Comparison of ENCODE assay signal across 18 cellular contexts in genomic region chr22:38423512-38424503, GRCh38. TPM values are rescaled to one million over a fixed set of nuclear protein-coding genes. Genes with fewer than 3 reads are reported as not detected.
DNase-seq lines count a peak whose midpoint lies in the region; ATAC-seq and TF ChIP-seq lines count a peak whose summit lies in the region.
"Had no signal": no experiment of that assay in that cellular context is flagged by ENCODE, and none has a peak within 500 bp of the region (broad histone marks: within the 10 kb centered on the region; RNA-seq: fewer than 3 reads in every experiment).

No MANE protein-coding gene starts in this region.

- no peak for ATAC-seq in WTC11
- no peak for ATAC-seq in HG03571 (IDR thresholded peaks at IDR 0.05; ENCODE audit: unreplicated experiment)
- ATAC-seq: activated T-helper 17 cell treated with anti-CD3 and anti-CD28 coated beads, Interleukin-2, amount 50 U/mL, for 72 hours; gastrocnemius medialis; PC-3 had no signal

- no peak for TF ChIP-seq CTCF in WTC11 (IDR thresholded peaks at IDR 0.05)

- POLR2A ChIA-PET in WTC11 (lab: Charles Lee) = no interaction called here

- H3K9me3 Mint-ChIP-seq in WTC11 = no peaks in the 10 kb centered on the region
- H3K9me3 Mint-ChIP-seq: activated T-helper 17 cell treated with anti-CD3 and anti-CD28 coated beads, Interleukin-2, amount 50 U/mL, for 72 hours; mesothelial cell of epicardium had no signal

- H3K4me3 Mint-ChIP-seq in WTC11 = no peak overlapping the region
- H3K4me3 Mint-ChIP-seq: activated T-helper 17 cell treated with anti-CD3 and anti-CD28 coated beads, Interleukin-2, amount 50 U/mL, for 72 hours; B cell; mesothelial cell of epicardium had no signal

- CTCF ChIA-PET in WTC11 (lab: Charles Lee) = interaction anchor here (0.6 to 3.8 kb wide), 3 partner anchors 10 to 331 kb away, joined by 4 to 30 read pairs (median 22); no protein-coding TSS in a partner anchor

- H3K27me3 Mint-ChIP-seq in WTC11 (ENCODE audit: low read depth) = no peaks in the 10 kb centered on the region
- H3K27me3 Mint-ChIP-seq: activated T-helper 17 cell treated with anti-CD3 and anti-CD28 coated beads, Interleukin-2, amount 50 U/mL, for 72 hours; B cell had no signal

- peaks cover 24% of the 10 kb centered on the region for H3K4me1 Mint-ChIP-seq in WTC11
- H3K4me1 Mint-ChIP-seq: activated T-helper 17 cell treated with anti-CD3 and anti-CD28 coated beads, Interleukin-2, amount 50 U/mL, for 72 hours; B cell had no signal

- no peak overlapping the region for H3K27ac Mint-ChIP-seq in WTC11
- H3K27ac Mint-ChIP-seq: activated T-helper 17 cell treated with anti-CD3 and anti-CD28 coated beads, Interleukin-2, amount 50 U/mL, for 72 hours; B cell had no signal

- DNase-seq in COR-L47 (lab: John Stamatoyannopoulos, UW) = peak; percentile 60
- peak; percentile 60 for DNase-seq in HuH-7.5 (ENCODE audit: low spot score)
- DNase-seq in WTC11 (ENCODE audit: low spot score) = no peak
- DNase-seq in kidney tubule cell (ENCODE audit: low spot score) = peak; percentile 64
- DNase-seq in DMS53 treated with DMSO at 0.1 percent for 48 hours (lab: John Stamatoyannopoulos, UW; ENCODE audit: unreplicated experiment) = no peak
- DNase-seq in NCI-H524 treated with DMSO at 0.1 percent for 48 hours (lab: John Stamatoyannopoulos, UW) = no peak
- DNase-seq in activated effector memory CD4-positive, alpha-beta T cell treated with Interleukin-2 at 50 U/mL for 16 hours = no peak
- DNase-seq: DMS53; gastrocnemius medialis; MG63; NCI-H2227 treated with DMSO at 0.1 percent for 48 hours; PC-3; stimulated activated CD4-positive, alpha-beta T cell treated with anti-CD3 and anti-CD28 coated beads, Interleukin-1b, Interleukin-23, amount 100 ng/mL, for 48 hours had no signal

- no peaks in the 10 kb centered on the region for H3K36me3 Mint-ChIP-seq in WTC11
- H3K36me3 Mint-ChIP-seq: mesothelial cell of epicardium had no signal

TF ChIP-seq in WTC11, 78 proteins besides CTCF, POLR2A, EP300 and RAD21:
- TF ChIP-seq SOX15 (CRISPR knock-in tag; IDR thresholded peaks at IDR 0.05) (no peak), ZNF263 (CRISPR knock-in tag; IDR thresholded peaks at IDR 0.05; ENCODE audit: low read depth) (no peak), ZNF121 (CRISPR knock-in tag; IDR thresholded peaks at IDR 0.05) (no peak), ZNF317 (CRISPR knock-in tag; IDR thresholded peaks at IDR 0.05; ENCODE audit: borderline replicate concordance, low read depth) (no peak), ZNF423 (CRISPR knock-in tag; IDR thresholded peaks at IDR 0.05) (peak; percentile 62; the same call in 1 of the 2 replicates), FOXP4 (CRISPR knock-in tag; IDR thresholded peaks at IDR 0.05) (no peak), CREM (CRISPR knock-in tag; IDR thresholded peaks at IDR 0.05) (no peak)
- TF ChIP-seq, protein P1, sequence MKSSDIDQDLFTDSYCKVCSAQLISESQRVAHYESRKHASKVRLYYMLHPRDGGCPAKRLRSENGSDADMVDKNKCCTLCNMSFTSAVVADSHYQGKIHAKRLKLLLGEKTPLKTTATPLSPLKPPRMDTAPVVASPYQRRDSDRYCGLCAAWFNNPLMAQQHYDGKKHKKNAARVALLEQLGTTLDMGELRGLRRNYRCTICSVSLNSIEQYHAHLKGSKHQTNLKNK (CRISPR knock-in tag; IDR thresholded peaks at IDR 0.05) = no peak
TF ChIP-seq in WTC11: peak in this region for 1.

RNA-seq across cellular contexts. Expression of gene KCNJ4, which starts 31.2 kb away (rescaled TPM):
- total RNA-seq in WTC11 (2021) = 3.1 to 3.3 TPM (median 3.2 TPM) in 3 replicates
- total RNA-seq: activated CD8-positive, alpha-beta memory T cell treated with anti-CD3 and anti-CD28 coated beads for 36 hours; activated T-helper 17 cell treated with anti-CD3 and anti-CD28 coated beads, Interleukin-2, amount 50 U/mL, for 72 hours; B cell; gastrocnemius medialis; PC-3 had no signal

RNA-seq across cellular contexts. Expression of gene KDELR3, which starts 44.1 kb away (rescaled TPM):
- 5.7 to 10.3 TPM (median 7.7 TPM) in 3 replicates for total RNA-seq in WTC11 (2021)
- total RNA-seq: B cell had no signal

Comparison
In these comparisons a context has a peak if more than half of its experiments do, and no peak if none do; other contexts are left out.
1. DNase-seq: peak in COR-L47 (single experiment), HuH-7.5 (single experiment) and kidney tubule cell (single experiment); none in WTC11 (single experiment), DMS53 treated with DMSO at 0.1 percent for 48 hours (single experiment), NCI-H524 treated with DMSO at 0.1 percent for 48 hours (single experiment) and activated effector memory CD4-positive, alpha-beta T cell treated with Interleukin-2 at 50 U/mL for 16 hours (single experiment).